Comparison of ENCODE assay signal across 12 cellular contexts in the genomic region with DNA sequence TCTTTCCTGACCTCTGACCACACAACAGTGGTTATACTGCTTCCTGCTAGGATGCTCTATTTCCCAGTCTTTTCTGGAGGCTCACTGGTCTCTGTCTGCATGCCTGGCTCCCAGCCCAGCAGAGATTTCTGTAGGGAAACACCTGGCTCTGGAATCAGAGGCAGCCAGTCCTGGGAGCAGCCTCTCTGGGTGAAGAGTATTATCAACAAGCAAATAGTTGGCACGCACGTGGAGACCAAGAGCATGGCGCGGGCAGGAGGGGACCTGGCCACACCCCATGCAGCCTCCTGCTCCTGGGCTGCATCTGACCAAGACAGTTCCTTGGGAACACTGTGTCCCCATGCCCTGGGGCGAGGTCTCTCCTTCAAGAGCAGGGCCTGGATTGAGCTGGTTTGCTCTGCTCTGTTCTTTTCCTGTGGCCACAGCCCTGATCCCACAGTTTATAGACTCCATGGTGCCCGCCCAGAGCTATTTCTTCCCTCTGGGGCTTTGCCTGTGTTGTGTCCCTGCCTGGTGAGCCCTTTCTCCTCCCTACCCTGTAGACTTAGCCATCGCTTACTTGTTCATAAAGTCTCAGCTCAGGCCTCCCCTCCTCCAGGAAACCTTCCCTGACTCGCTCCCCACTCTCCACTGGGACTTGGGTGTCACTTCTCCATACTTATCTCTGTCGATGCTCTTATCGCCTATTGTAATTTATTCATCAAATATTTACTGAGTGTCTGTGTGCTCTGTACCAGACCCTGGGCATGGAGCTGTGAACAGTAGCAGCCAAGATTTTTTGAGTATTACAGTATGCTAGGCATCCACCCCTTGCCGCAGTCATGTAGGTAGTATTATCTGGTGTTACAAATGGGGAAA.
DNase-seq lines count a peak whose midpoint lies in the region; ATAC-seq and TF ChIP-seq lines count a peak whose summit lies in the region.
"Had no signal": no experiment of that assay in that cellular context is flagged by ENCODE, and none has a peak within 500 bp of the region (broad histone marks: within the 10 kb centered on the region; RNA-seq: fewer than 3 reads in every experiment).

No MANE protein-coding gene starts in this region.

- H3K4me3 Mint-ChIP-seq in mesothelial cell of epicardium = no peak overlapping the region
- H3K4me3 Mint-ChIP-seq: activated CD4-positive, alpha-beta T cell treated with anti-CD3 and anti-CD28 coated beads for 36 hours; IgD-negative memory B cell had no signal

- H3K4me1 Mint-ChIP-seq in mesothelial cell of epicardium = no peaks in the 10 kb centered on the region

- H3K36me3 Mint-ChIP-seq in mesothelial cell of epicardium = no peaks in the 10 kb centered on the region
- H3K36me3 Mint-ChIP-seq: IgD-negative memory B cell had no signal

- H3K4me3 ChIP-seq in testis = no peak overlapping the region
- H3K4me3 ChIP-seq: smooth muscle cell had no signal

- TF ChIP-seq CTCF in testis (IDR thresholded peaks at IDR 0.05) (no peak), mesothelial cell of epicardium (IDR thresholded peaks at IDR 0.05; ENCODE audit: unreplicated experiment) (no peak)

- peak; percentile 67 for DNase-seq in NCI-H1092 treated with DMSO at 0.1 percent for 48 hours (lab: John Stamatoyannopoulos, UW)
- DNase-seq in SHP77 treated with DMSO at 0.1 percent for 48 hours (lab: John Stamatoyannopoulos, UW) = peak; percentile 21
- DNase-seq in kidney tubule cell (ENCODE audit: low spot score) = peak; percentile 25
- peak; percentile 34 for DNase-seq in testis
- no peak for DNase-seq in mesothelial cell of epicardium (ENCODE audit: low spot score in 2 of 2, unreplicated experiment in 2 of 2)
- no peak for DNase-seq in D341Med (ENCODE audit: low spot score)
- DNase-seq in C1 segment of cervical spinal cord (lab: John Stamatoyannopoulos, UW) = no peak
- DNase-seq: activated CD4-positive, alpha-beta T cell treated with anti-CD3 and anti-CD28 coated beads for 36 hours; stimulated activated naive CD8-positive, alpha-beta T cell treated with anti-CD3 and anti-CD28 coated beads, Interleukin-15, Interleukin-2, amounts not matched to agents 100 U/mL and 50 U/mL, for 24 hours had no signal

- no peak overlapping the region for H3K27ac ChIP-seq in testis

- TF ChIP-seq POLR2A in testis (IDR thresholded peaks at IDR 0.05) = no peak

- no peaks in the 10 kb centered on the region for H3K27me3 ChIP-seq in testis

- no peaks in the 10 kb centered on the region for H3K9me3 ChIP-seq in testis

- H3K27me3 Mint-ChIP-seq in mesothelial cell of epicardium (ENCODE audit: low read depth) = peaks cover 3% of the 10 kb centered on the region

- WGBS in testis, 2 donors = 57 to 67% methylated on average over 9 to 11 of the region's 11 CpGs

- H3K27ac Mint-ChIP-seq in mesothelial cell of epicardium = no peak overlapping the region
- H3K27ac Mint-ChIP-seq: activated CD4-positive, alpha-beta T cell treated with anti-CD3 and anti-CD28 coated beads for 36 hours; IgD-negative memory B cell had no signal

- no peaks in the 10 kb centered on the region for H3K4me1 ChIP-seq in testis

- no peaks in the 10 kb centered on the region for H3K9me3 Mint-ChIP-seq in mesothelial cell of epicardium
- H3K9me3 Mint-ChIP-seq: IgD-negative memory B cell had no signal

- intact Hi-C loops in testis (cut with DNase I; ENCODE audit: low total_unique reads) = no loop called here

- no peak for ATAC-seq in HG03045 (IDR thresholded peaks at IDR 0.05; ENCODE audit: unreplicated experiment)
- ATAC-seq: activated CD4-positive, alpha-beta T cell treated with anti-CD3 and anti-CD28 coated beads for 36 hours; stimulated activated naive CD8-positive, alpha-beta T cell treated with anti-CD3 and anti-CD28 coated beads, Interleukin-15, Interleukin-2, amounts not matched to agents 100 U/mL and 50 U/mL, for 24 hours had no signal

- H3K36me3 ChIP-seq in testis (ENCODE audit: low read depth, missing control alignments) = no peaks in the 10 kb centered on the region

Comparison
In these comparisons a context has a peak if more than half of its experiments do, and no peak if none do; other contexts are left out.
1. DNase-seq: peak in NCI-H1092 treated with DMSO at 0.1 percent for 48 hours (single experiment), SHP77 treated with DMSO at 0.1 percent for 48 hours (single experiment), kidney tubule cell (single experiment) and testis (single experiment); none in mesothelial cell of epicardium (0 of 2), D341Med (single experiment) and C1 segment of cervical spinal cord (0 of 14).